Comparison of ENCODE assay signal across 8 cellular contexts in genomic region chr12:10673660-10674384, GRCh38. TPM values are rescaled to one million over a fixed set of nuclear protein-coding genes. Genes with fewer than 3 reads are reported as not detected.
DNase-seq lines count a peak whose midpoint lies in the region; ATAC-seq, FAIRE-seq and TF ChIP-seq lines count a peak whose summit lies in the region.

TSS of gene STYK1 (minus strand) at chr12:10674052. CDS start at chr12:10634618, 39,434 bp downstream.

- peak within 1 kb of the TSS; percentile 83 for H3K4me3 Mint-ChIP-seq in WTC11

- peaks cover 16% of the 10 kb centered on the region for H3K4me1 Mint-ChIP-seq in WTC11

- H3K36me3 ChIP-seq in H7 (replicated peaks; ENCODE audit: control insufficient read depth, insufficient read depth, low read length), result no peaks in the 10 kb centered on the region
- no peaks in the 10 kb centered on the region for H3K36me3 ChIP-seq in bronchial epithelial cell (ENCODE audit: control insufficient read depth, insufficient read depth, low read length)
- no peaks in the 10 kb centered on the region for H3K36me3 ChIP-seq in kidney epithelial cell (ENCODE audit: control insufficient read depth, insufficient read depth, low read length)

- peak; percentile 88 for ATAC-seq in WTC11

- H3K27me3 ChIP-seq in H7 (ENCODE audit: control insufficient read depth, insufficient read depth, low read length) (no peaks in the 10 kb centered on the region), bronchial epithelial cell (ENCODE audit: control insufficient read depth, insufficient read depth, low read length) (no peaks in the 10 kb centered on the region), kidney epithelial cell (ENCODE audit: control insufficient read depth, insufficient read depth, low read length) (no peaks in the 10 kb centered on the region)

- H3K4me3 ChIP-seq in H7 (ENCODE audit: insufficient read depth, low read depth, low read length) (peak within 1 kb of the TSS; percentile 66), bronchial epithelial cell (ENCODE audit: low read depth, low read length) (peak within 1 kb of the TSS; percentile 52), kidney epithelial cell (ENCODE audit: low read depth, low read length) (peak within 1 kb of the TSS; percentile 66)

- H3K27ac Mint-ChIP-seq in WTC11, result no peak within 1 kb of the TSS

- peak; percentile 97 for FAIRE-seq in bronchial epithelial cell (lab: Jason Lieb, UNC)

- DNase-seq in DMS114 treated with DMSO at 0.1 percent for 48 hours (lab: John Stamatoyannopoulos, UW; ENCODE audit: unreplicated experiment), result peak; percentile 50
- DNase-seq in H7, result peak; percentile 87
- peak; percentile 10 for DNase-seq in NCI-H1694 (lab: John Stamatoyannopoulos, UW)
- DNase-seq in WTC11 (ENCODE audit: low spot score), result peak; percentile 88
- DNase-seq in bronchial epithelial cell (ENCODE audit: low read depth), result peak; percentile 85
- DNase-seq in kidney epithelial cell (ENCODE audit: low read depth), result peak; percentile 32
- peak; percentile 11 to 55 for DNase-seq in stimulated activated CD4-positive, alpha-beta T cell treated with anti-CD3 and anti-CD28 coated beads, Interleukin-15, amount 100 ng/mL, for 1 hour (ENCODE audit: low read depth in 1 of 2, low spot score in 1 of 2)
- no peak for DNase-seq in hippocampal formation (lab: John Stamatoyannopoulos, UW)

- H3K36me3 Mint-ChIP-seq in WTC11, result no peaks in the 10 kb centered on the region

- H3K27me3 Mint-ChIP-seq in WTC11 (ENCODE audit: low read depth), result no peaks in the 10 kb centered on the region

- H3K9me3 Mint-ChIP-seq in WTC11, result peaks cover 3% of the 10 kb centered on the region; the same call in 1 of the 2 replicates

- CTCF ChIA-PET in WTC11 (lab: Charles Lee), result interaction anchor here (0.8 kb wide), 1 partner anchor 16 kb away, joined by 4 read pairs; no protein-coding TSS in a partner anchor

- TF ChIP-seq CTCF in WTC11 (IDR thresholded peaks at IDR 0.05) (peak; percentile 95), bronchial epithelial cell (IDR thresholded peaks at IDR 0.05; ENCODE audit: insufficient read depth, low read length, severe bottlenecking) (peak; percentile 91), kidney epithelial cell (IDR thresholded peaks at IDR 0.05; ENCODE audit: insufficient read depth, low read length, poor library complexity, severe bottlenecking) (peak; percentile 96)

- POLR2A ChIA-PET in WTC11 (lab: Charles Lee), result no interaction called here

TF ChIP-seq in WTC11, 78 proteins besides CTCF, POLR2A, EP300 and RAD21 (continues in another document):
- 0 out of 2 replicates have a peak, but pooled peaks have one; percentile 68 for TF ChIP-seq HMGXB4 (CRISPR knock-in tag; IDR thresholded peaks at IDR 0.05)
- TF ChIP-seq, protein P1, sequence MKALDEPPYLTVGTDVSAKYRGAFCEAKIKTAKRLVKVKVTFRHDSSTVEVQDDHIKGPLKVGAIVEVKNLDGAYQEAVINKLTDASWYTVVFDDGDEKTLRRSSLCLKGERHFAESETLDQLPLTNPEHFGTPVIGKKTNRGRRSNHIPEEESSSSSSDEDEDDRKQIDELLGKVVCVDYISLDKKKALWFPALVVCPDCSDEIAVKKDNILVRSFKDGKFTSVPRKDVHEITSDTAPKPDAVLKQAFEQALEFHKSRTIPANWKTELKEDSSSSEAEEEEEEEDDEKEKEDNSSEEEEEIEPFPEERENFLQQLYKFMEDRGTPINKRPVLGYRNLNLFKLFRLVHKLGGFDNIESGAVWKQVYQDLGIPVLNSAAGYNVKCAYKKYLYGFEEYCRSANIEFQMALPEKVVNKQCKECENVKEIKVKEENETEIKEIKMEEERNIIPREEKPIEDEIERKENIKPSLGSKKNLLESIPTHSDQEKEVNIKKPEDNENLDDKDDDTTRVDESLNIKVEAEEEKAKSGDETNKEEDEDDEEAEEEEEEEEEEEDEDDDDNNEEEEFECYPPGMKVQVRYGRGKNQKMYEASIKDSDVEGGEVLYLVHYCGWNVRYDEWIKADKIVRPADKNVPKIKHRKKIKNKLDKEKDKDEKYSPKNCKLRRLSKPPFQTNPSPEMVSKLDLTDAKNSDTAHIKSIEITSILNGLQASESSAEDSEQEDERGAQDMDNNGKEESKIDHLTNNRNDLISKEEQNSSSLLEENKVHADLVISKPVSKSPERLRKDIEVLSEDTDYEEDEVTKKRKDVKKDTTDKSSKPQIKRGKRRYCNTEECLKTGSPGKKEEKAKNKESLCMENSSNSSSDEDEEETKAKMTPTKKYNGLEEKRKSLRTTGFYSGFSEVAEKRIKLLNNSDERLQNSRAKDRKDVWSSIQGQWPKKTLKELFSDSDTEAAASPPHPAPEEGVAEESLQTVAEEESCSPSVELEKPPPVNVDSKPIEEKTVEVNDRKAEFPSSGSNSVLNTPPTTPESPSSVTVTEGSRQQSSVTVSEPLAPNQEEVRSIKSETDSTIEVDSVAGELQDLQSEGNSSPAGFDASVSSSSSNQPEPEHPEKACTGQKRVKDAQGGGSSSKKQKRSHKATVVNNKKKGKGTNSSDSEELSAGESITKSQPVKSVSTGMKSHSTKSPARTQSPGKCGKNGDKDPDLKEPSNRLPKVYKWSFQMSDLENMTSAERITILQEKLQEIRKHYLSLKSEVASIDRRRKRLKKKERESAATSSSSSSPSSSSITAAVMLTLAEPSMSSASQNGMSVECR (CRISPR knock-in tag; IDR thresholded peaks at IDR 0.05; ENCODE audit: borderline replicate concordance), result peak; percentile 35; the same call in 1 of the 2 replicates
- no peak for TF ChIP-seq ZNF219 (CRISPR knock-in tag; IDR thresholded peaks at IDR 0.05; ENCODE audit: borderline replicate concordance)
- no peak for TF ChIP-seq ZNF281 (CRISPR knock-in tag; IDR thresholded peaks at IDR 0.05)
- TF ChIP-seq ETV6 (CRISPR knock-in tag; IDR thresholded peaks at IDR 0.05), result peak; percentile 73; the same call in 1 of the 2 replicates
- TF ChIP-seq, protein P2, sequence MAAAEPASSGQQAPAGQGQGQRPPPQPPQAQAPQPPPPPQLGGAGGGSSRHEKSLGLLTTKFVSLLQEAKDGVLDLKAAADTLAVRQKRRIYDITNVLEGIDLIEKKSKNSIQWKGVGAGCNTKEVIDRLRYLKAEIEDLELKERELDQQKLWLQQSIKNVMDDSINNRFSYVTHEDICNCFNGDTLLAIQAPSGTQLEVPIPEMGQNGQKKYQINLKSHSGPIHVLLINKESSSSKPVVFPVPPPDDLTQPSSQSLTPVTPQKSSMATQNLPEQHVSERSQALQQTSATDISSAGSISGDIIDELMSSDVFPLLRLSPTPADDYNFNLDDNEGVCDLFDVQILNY (CRISPR knock-in tag; IDR thresholded peaks at IDR 0.05), result 0 out of 2 replicates have a peak, but pooled peaks have one; percentile 25
- TF ChIP-seq SP1 (CRISPR knock-in tag; conservative IDR thresholded peaks at IDR 0.05), result 0 out of 2 replicates have a peak, but pooled peaks have one; percentile 16
- no peak for TF ChIP-seq SMAD3 (CRISPR knock-in tag; IDR thresholded peaks at IDR 0.05; ENCODE audit: borderline replicate concordance)

RNA-seq across cellular contexts. Expression of gene STYK1, which starts in this region (rescaled TPM):
- total RNA-seq in H7 (2014; rRNA removed; shearing (Covaris generic)), result 2.0 and 2.9 TPM in 2 replicates
- total RNA-seq in WTC11 (2021) (1.6 to 1.9 TPM (median 1.6 TPM) in 3 replicates), bronchial epithelial cell (0.53 and 6.8 TPM in 2 replicates), kidney epithelial cell (1.1 and 1.5 TPM in 2 replicates)

Comparison
In these comparisons a context has a peak if more than half of its experiments do, and no peak if none do; other contexts are left out.
1. DNase-seq: peak in DMS114 treated with DMSO at 0.1 percent for 48 hours (single experiment), H7 (single experiment), NCI-H1694 (single experiment), WTC11 (single experiment), bronchial epithelial cell (single experiment), kidney epithelial cell (single experiment) and stimulated activated CD4-positive, alpha-beta T cell treated with anti-CD3 and anti-CD28 coated beads, Interleukin-15, amount 100 ng/mL, for 1 hour (2 of 2); none in hippocampal formation (0 of 2).
2. Peak in every context shown above with its lines, with median percentiles within 50 percentile points of each other: H3K4me3 ChIP-seq and CTCF ChIP-seq.